22 cellular contexts compared by ENCODE assay signal in the genomic region with DNA sequence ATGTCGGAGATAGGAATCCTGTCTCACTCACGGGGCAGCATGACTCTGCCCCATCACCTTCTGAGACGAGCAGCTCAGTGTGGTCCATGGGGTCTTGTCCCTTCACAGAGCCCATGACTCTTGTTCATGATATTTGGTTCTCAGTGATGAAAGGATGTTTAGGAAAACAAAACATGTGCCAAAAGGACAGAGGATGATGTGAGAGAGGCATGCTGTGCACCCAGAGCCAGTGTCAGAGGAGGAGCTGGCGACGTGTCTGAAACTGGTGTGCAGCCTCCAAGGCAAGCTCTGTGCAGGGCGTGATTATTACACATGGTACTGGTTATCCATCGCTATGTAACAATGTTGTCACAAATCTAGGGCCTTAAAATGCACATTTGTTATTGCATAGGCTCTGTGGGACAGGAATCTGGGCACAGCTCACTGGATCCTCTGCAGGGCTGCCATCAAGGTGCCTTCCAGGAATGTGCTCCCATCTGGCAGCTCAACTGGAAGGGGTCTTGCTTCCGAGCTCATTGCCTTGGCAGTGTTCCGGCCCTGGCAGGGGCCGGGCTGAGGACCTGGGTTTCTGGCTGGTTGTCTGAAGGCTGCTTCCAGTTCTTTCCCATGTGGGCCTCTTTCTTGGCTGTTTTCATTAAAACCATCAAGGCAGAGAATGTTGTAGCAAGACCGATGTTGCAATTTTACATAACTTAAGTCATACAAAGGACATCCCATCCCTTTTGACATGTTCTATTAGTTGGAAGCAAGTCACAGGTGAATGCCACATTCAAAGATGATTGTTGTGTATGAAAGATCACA.
"Had no signal": no experiment of that assay in that cellular context is flagged by ENCODE, and none has a peak within 500 bp of the region (broad histone marks: within the 10 kb centered on the region; RNA-seq: fewer than 3 reads in every experiment).

No MANE protein-coding gene starts in this region.

- H3K9me3 ChIP-seq: adrenal gland, body of pancreas, colonic mucosa, esophagus muscularis mucosa had no signal

- H3K27ac ChIP-seq: adrenal gland, body of pancreas, colonic mucosa, esophagus muscularis mucosa had no signal

- ATAC-seq: activated CD4-positive, alpha-beta T cell treated with anti-CD3 and anti-CD28 coated beads for 36 hours; activated naive CD8-positive, alpha-beta T cell treated with anti-CD3 and anti-CD28 coated beads, Interleukin-2, amount 50 U/mL, for 24 hours; activated T-cell treated with anti-CD3 and anti-CD28 coated beads, Interleukin-2, amount 50 U/mL, for 4 hours; body of pancreas; effector memory CD8-positive, alpha-beta T cell had no signal

- DNase-seq: activated CD4-positive, alpha-beta memory T cell treated with anti-CD3 and anti-CD28 coated beads for 36 hours; activated CD4-positive, alpha-beta T cell treated with anti-CD3 and anti-CD28 coated beads for 36 hours; activated CD4-positive, alpha-beta T cell treated with anti-CD3 and anti-CD28 coated beads, Interleukin-2, amount 10 ng/mL, durations not matched to agents 24 days and 14 days; activated CD4-positive, CD25-positive, alpha-beta regulatory T cell; activated CD4-positive, CD25-positive, alpha-beta regulatory T cell treated with anti-CD3 and anti-CD28 coated beads, Interleukin-2, amount 50 U/mL, for 72 hours; activated effector memory CD4-positive, alpha-beta T cell treated with anti-CD3 and anti-CD28 coated beads, Interleukin-2, amount 50 U/mL, for 16 hours; activated naive CD4-positive, alpha-beta T cell treated with anti-CD3 and anti-CD28 coated beads for 36 hours; activated naive CD8-positive, alpha-beta T cell treated with anti-CD3 and anti-CD28 coated beads for 36 hours; activated naive CD8-positive, alpha-beta T cell treated with anti-CD3 and anti-CD28 coated beads, Interleukin-2, amount 50 U/mL, for 24 hours; activated T-cell treated with anti-CD3 and anti-CD28 coated beads, Interleukin-2, amount 50 U/mL, for 4 hours; amygdala; aorta; body of pancreas; central memory CD4-positive, alpha-beta T cell; cerebellar nuclear complex; colonic mucosa; effector memory CD8-positive, alpha-beta T cell; erythroblast; foreskin melanocyte; T-helper 2 cell had no signal

- H3K36me3 ChIP-seq: adrenal gland, colonic mucosa, esophagus muscularis mucosa had no signal

- H3K4me1 ChIP-seq: colonic mucosa, esophagus muscularis mucosa had no signal

- H3K27me3 ChIP-seq: adrenal gland, body of pancreas, colonic mucosa had no signal

- H3K4me3 ChIP-seq: adrenal gland, body of pancreas, colonic mucosa, esophagus muscularis mucosa had no signal
